ENCODE assay signal across 9 cellular contexts in genomic region chr1:226912587-226913176, GRCh38. TPM values are rescaled to one million over a fixed set of nuclear protein-coding genes. Genes with fewer than 3 reads are reported as not detected.
DNase-seq lines count a peak whose midpoint lies in the region; ATAC-seq, FAIRE-seq and TF ChIP-seq lines count a peak whose summit lies in the region.
"Had no signal": no experiment of that assay in that cellular context is flagged by ENCODE, and none has a peak within 500 bp of the region (broad histone marks: within the 10 kb centered on the region; RNA-seq: fewer than 3 reads in every experiment).

No MANE protein-coding gene starts in this region.

- intact Hi-C loops in activated CD4-positive, alpha-beta memory T cell treated with anti-CD3 and anti-CD28 coated beads for 36 hours (cut with micrococcal nuclease): no loop called here
- intact Hi-C loops in esophagus squamous epithelium (cut with DNase I): no loop called here

- no peak overlapping the region for H3K4me3 ChIP-seq in esophagus squamous epithelium

- CTCF ChIA-PET in activated CD4-positive, alpha-beta memory T cell treated with anti-CD3 and anti-CD28 coated beads for 36 hours (lab: Charles Lee): interaction anchor here (0.6 to 1.8 kb wide), 10 partner anchors 12 to 535 kb away, joined by 3 to 5 read pairs (median 3); partner anchors contain the start of gene COQ8A

- POLR2A ChIA-PET in activated CD4-positive, alpha-beta memory T cell treated with anti-CD3 and anti-CD28 coated beads for 36 hours (lab: Charles Lee): no interaction called here

- H3K36me3 ChIP-seq in esophagus squamous epithelium: no peaks in the 10 kb centered on the region

- ATAC-seq in GM19043 (IDR thresholded peaks at IDR 0.05; ENCODE audit: low read depth, unreplicated experiment): peak; percentile 64
- ATAC-seq in GM19035 (IDR thresholded peaks at IDR 0.05; ENCODE audit: unreplicated experiment): no peak

- H3K9me3 Mint-ChIP-seq in activated CD4-positive, alpha-beta memory T cell treated with anti-CD3 and anti-CD28 coated beads for 36 hours: no peaks in the 10 kb centered on the region
- no peaks in the 10 kb centered on the region for H3K9me3 Mint-ChIP-seq in nephron progenitor cell

- TF ChIP-seq POLR2A in esophagus squamous epithelium (IDR thresholded peaks at IDR 0.05): no peak

- H3K36me3 Mint-ChIP-seq in activated CD4-positive, alpha-beta memory T cell treated with anti-CD3 and anti-CD28 coated beads for 36 hours: no peaks in the 10 kb centered on the region
- no peaks in the 10 kb centered on the region for H3K36me3 Mint-ChIP-seq in nephron progenitor cell (ENCODE audit: low read depth)

- no peak for FAIRE-seq in urothelium cell line (lab: Jason Lieb, UNC)
- FAIRE-seq: endometrium had no signal

- H3K27ac ChIP-seq in esophagus squamous epithelium: no peak overlapping the region

- no peaks in the 10 kb centered on the region for H3K27me3 ChIP-seq in esophagus squamous epithelium

- no peaks in the 10 kb centered on the region for H3K27me3 Mint-ChIP-seq in activated CD4-positive, alpha-beta memory T cell treated with anti-CD3 and anti-CD28 coated beads for 36 hours
- no peaks in the 10 kb centered on the region for H3K27me3 Mint-ChIP-seq in nephron progenitor cell (ENCODE audit: low read depth, poor library complexity)

- H3K9me3 ChIP-seq in esophagus squamous epithelium: no peaks in the 10 kb centered on the region

- TF ChIP-seq CTCF in AG09319 (IDR thresholded peaks at IDR 0.05; ENCODE audit: low read depth, low read length) (peak; percentile 20), esophagus squamous epithelium (IDR thresholded peaks at IDR 0.05) (peak; percentile 20 to 68 (median 48)), nephron progenitor cell (IDR thresholded peaks at IDR 0.05) (peak; percentile 49)

- H3K4me1 ChIP-seq in esophagus squamous epithelium: no peaks in the 10 kb centered on the region

- H3K4me3 Mint-ChIP-seq in activated CD4-positive, alpha-beta memory T cell treated with anti-CD3 and anti-CD28 coated beads for 36 hours: no peak overlapping the region
- no peak overlapping the region for H3K4me3 Mint-ChIP-seq in nephron progenitor cell

- no peaks in the 10 kb centered on the region for H3K4me1 Mint-ChIP-seq in activated CD4-positive, alpha-beta memory T cell treated with anti-CD3 and anti-CD28 coated beads for 36 hours (ENCODE audit: low read depth)
- H3K4me1 Mint-ChIP-seq in nephron progenitor cell: no peaks in the 10 kb centered on the region

- H3K27ac Mint-ChIP-seq in activated CD4-positive, alpha-beta memory T cell treated with anti-CD3 and anti-CD28 coated beads for 36 hours: no peak overlapping the region
- H3K27ac Mint-ChIP-seq in nephron progenitor cell: peak overlapping the region; percentile 19

- DNase-seq in AG09319 (ENCODE audit: extremely low read depth, low read depth): no peak
- peak; percentile 89 for DNase-seq in HuH-7.5 (ENCODE audit: low spot score)
- DNase-seq in activated CD4-positive, alpha-beta memory T cell treated with anti-CD3 and anti-CD28 coated beads for 36 hours: peak; percentile 66
- no peak for DNase-seq in esophagus squamous epithelium (lab: John Stamatoyannopoulos, UW)
- peak; percentile 54 for DNase-seq in nephron progenitor cell
- peak; percentile 13 for DNase-seq in urothelium cell line (ENCODE audit: low spot score)

- 50 to 56% methylated on average over 10 to 11 of the region's 13 CpGs for WGBS in esophagus squamous epithelium, 2 donors

RNA-seq across cellular contexts. Expression of gene COQ8A, which starts 27.4 kb away (rescaled TPM):
- total RNA-seq in activated CD4-positive, alpha-beta memory T cell treated with anti-CD3 and anti-CD28 coated beads for 36 hours: 10 to 100 TPM; 19.8 to 22.2 TPM
- total RNA-seq in esophagus squamous epithelium: 10 to 100 TPM in 3 of 4 donors, 1 to 10 TPM in 1; 9.3 to 37.8 (median 16.9) TPM

RNA-seq across cellular contexts. Expression of gene PSEN2, which starts 42.3 kb away (rescaled TPM):
- 1 to 10 TPM; 4.5 to 5.3 TPM for total RNA-seq in activated CD4-positive, alpha-beta memory T cell treated with anti-CD3 and anti-CD28 coated beads for 36 hours
- 10 to 100 TPM in 3 of 4 donors, 1 to 10 TPM in 1; 8.3 to 23.5 (median 17.8) TPM for total RNA-seq in esophagus squamous epithelium

Comparison
In these comparisons a context has a peak if more than half of its experiments do, and no peak if none do; other contexts are left out.
1. DNase-seq: peak in HuH-7.5 (single experiment), activated CD4-positive, alpha-beta memory T cell treated with anti-CD3 and anti-CD28 coated beads for 36 hours (single experiment), nephron progenitor cell (single experiment) and urothelium cell line (single experiment); none in AG09319 (single experiment) and esophagus squamous epithelium (single experiment).
2. Peak in every context shown above with its lines, with median percentiles within 50 percentile points of each other: CTCF ChIP-seq.